ENCODE assay signal across 14 cellular contexts in the genomic region with DNA sequence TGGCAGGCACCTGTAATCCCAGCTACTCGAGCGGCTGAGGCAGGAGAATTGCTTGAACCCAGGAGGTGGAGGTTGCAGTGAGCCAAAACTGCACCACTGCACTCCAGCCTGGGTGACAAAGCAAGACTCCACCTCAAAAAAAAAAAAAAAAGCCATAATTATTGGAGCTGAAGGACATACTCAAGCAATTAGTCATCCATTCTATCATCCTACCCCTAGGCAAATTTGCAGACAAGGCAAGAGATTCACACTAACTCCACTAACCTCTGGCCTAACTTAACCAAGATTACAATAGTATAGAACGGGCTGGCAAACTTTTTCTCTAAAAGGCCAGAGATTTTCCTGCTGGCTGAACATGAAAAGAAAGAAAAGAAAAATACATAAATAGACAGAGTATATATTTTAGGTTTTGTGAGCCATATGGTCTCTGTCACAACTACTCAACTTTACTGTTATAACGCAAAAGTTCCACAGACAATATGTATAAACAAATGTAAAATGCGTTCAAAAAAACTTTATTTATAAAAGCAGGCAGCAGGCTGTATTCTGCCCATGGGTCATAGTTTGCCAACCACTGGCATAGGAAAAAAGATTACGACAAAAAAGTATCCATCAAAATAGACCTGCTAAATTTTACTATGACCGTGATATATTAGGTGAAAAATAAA. TPM values are rescaled to one million over a fixed set of nuclear protein-coding genes. Genes with fewer than 3 reads are reported as not detected.
A peak's percentile ranks its signal among the peaks of the same experiment; 100 is the strongest.
DNase-seq lines count a peak whose midpoint lies in the region; ATAC-seq and TF ChIP-seq lines count a peak whose summit lies in the region.
"Had no signal": no experiment of that assay in that cellular context is flagged by ENCODE, and none has a peak within 500 bp of the region (broad histone marks: within the 10 kb centered on the region; RNA-seq: fewer than 3 reads in every experiment).

No MANE protein-coding gene starts in this region.

- in situ Hi-C loops in ACHN (cut with HindIII; ENCODE audit: low pct_ligation_motif_present, low pct_unique_long_range_greater_than_20kb, low sequenced_read_pairs) = loop anchor here (25.0 kb wide), 1 partner anchor 196 kb away; no protein-coding TSS in a partner anchor

- no peak overlapping the region for H3K27ac ChIP-seq in coronary artery
- H3K27ac ChIP-seq: pancreas had no signal

- no peak overlapping the region for H3K9ac ChIP-seq in adipocyte (ENCODE audit: low read length)

- no peak overlapping the region for H3K27ac Mint-ChIP-seq in activated T-helper 2 cell treated with anti-CD3 and anti-CD28 coated beads, Interferon-gamma antibody, Interleukin-2, Interleukin-4, amounts not matched to agents 10 μg/mL and 5 μg/mL and 100 μg/mL, durations not matched to agents 14 hours and 24 hours and 36 hours

- TF ChIP-seq CTCF in coronary artery (IDR thresholded peaks at IDR 0.05) = no peak

- peak; percentile 79 for DNase-seq in ACHN
- DNase-seq in HS-5 (ENCODE audit: low read depth) = peak; percentile 66
- DNase-seq in adipocyte (ENCODE audit: low read depth) = peak; percentile 68
- peak; percentile 91 for DNase-seq in foreskin melanocyte
- DNase-seq in coronary artery (ENCODE audit: low spot score) = no peak
- DNase-seq in activated T-helper 2 cell treated with anti-CD3 and anti-CD28 coated beads, Interferon-gamma antibody, Interleukin-2, Interleukin-4, amounts not matched to agents 10 μg/mL and 5 μg/mL and 100 μg/mL, durations not matched to agents 14 hours and 24 hours and 36 hours (ENCODE audit: low spot score) = no peak
- DNase-seq in 8988T = no peak
- DNase-seq: activated gamma-delta T cell; BE2C; effector memory CD4-positive, alpha-beta T cell; NCI-H1930; pancreas; substantia nigra had no signal

- peaks cover 2% of the 10 kb centered on the region for H3K9me3 Mint-ChIP-seq in activated T-helper 2 cell treated with anti-CD3 and anti-CD28 coated beads, Interferon-gamma antibody, Interleukin-2, Interleukin-4, amounts not matched to agents 10 μg/mL and 5 μg/mL and 100 μg/mL, durations not matched to agents 14 hours and 24 hours and 36 hours

- intact Hi-C loops in activated T-helper 2 cell treated with anti-CD3 and anti-CD28 coated beads, Interferon-gamma antibody, Interleukin-2, Interleukin-4, amounts not matched to agents 10 μg/mL and 5 μg/mL and 100 μg/mL, durations not matched to agents 14 hours and 24 hours and 36 hours (cut with micrococcal nuclease) = no loop called here

- H3K4me1 Mint-ChIP-seq in activated T-helper 2 cell treated with anti-CD3 and anti-CD28 coated beads, Interferon-gamma antibody, Interleukin-2, Interleukin-4, amounts not matched to agents 10 μg/mL and 5 μg/mL and 100 μg/mL, durations not matched to agents 14 hours and 24 hours and 36 hours (ENCODE audit: low read depth) = no peaks in the 10 kb centered on the region

- no peaks in the 10 kb centered on the region for H3K27me3 ChIP-seq in adipocyte (replicated peaks; ENCODE audit: control insufficient read depth, insufficient read depth, low read length)
- H3K27me3 ChIP-seq: BE2C, pancreas had no signal

- no peak overlapping the region for H3K4me3 Mint-ChIP-seq in activated T-helper 2 cell treated with anti-CD3 and anti-CD28 coated beads, Interferon-gamma antibody, Interleukin-2, Interleukin-4, amounts not matched to agents 10 μg/mL and 5 μg/mL and 100 μg/mL, durations not matched to agents 14 hours and 24 hours and 36 hours (ENCODE audit: low read depth)

- H3K9me3 ChIP-seq in adipocyte (ENCODE audit: control insufficient read depth, low read length) = no peaks in the 10 kb centered on the region
- H3K9me3 ChIP-seq: BE2C, pancreas had no signal

- H3K4me1 ChIP-seq in adipocyte (ENCODE audit: control insufficient read depth, insufficient read depth, low read length) = peaks cover 11% of the 10 kb centered on the region
- H3K4me1 ChIP-seq: BE2C, pancreas had no signal

- H3K27me3 Mint-ChIP-seq in activated T-helper 2 cell treated with anti-CD3 and anti-CD28 coated beads, Interferon-gamma antibody, Interleukin-2, Interleukin-4, amounts not matched to agents 10 μg/mL and 5 μg/mL and 100 μg/mL, durations not matched to agents 14 hours and 24 hours and 36 hours (ENCODE audit: low read depth) = no peaks in the 10 kb centered on the region

- H3K4me3 ChIP-seq in adipocyte (ENCODE audit: low read length) (no peak overlapping the region), coronary artery (no peak overlapping the region)
- H3K4me3 ChIP-seq: pancreas had no signal

- ATAC-seq in GM21423 (IDR thresholded peaks at IDR 0.05; ENCODE audit: unreplicated experiment) = no peak
- ATAC-seq: pancreas had no signal

- H3K36me3 ChIP-seq in adipocyte (ENCODE audit: control insufficient read depth, insufficient read depth, low read length, severe bottlenecking) = no peaks in the 10 kb centered on the region
- H3K36me3 ChIP-seq: BE2C, pancreas had no signal

- H3K36me3 Mint-ChIP-seq in activated T-helper 2 cell treated with anti-CD3 and anti-CD28 coated beads, Interferon-gamma antibody, Interleukin-2, Interleukin-4, amounts not matched to agents 10 μg/mL and 5 μg/mL and 100 μg/mL, durations not matched to agents 14 hours and 24 hours and 36 hours (ENCODE audit: low read depth) = peaks cover 18% of the 10 kb centered on the region

RNA-seq across cellular contexts. Expression of gene BRIP1, which starts 29.7 kb away (rescaled TPM):
- 16.4 and 16.9 TPM in 2 replicates for total RNA-seq in activated T-helper 2 cell treated with anti-CD3 and anti-CD28 coated beads, Interferon-gamma antibody, Interleukin-2, Interleukin-4, amounts not matched to agents 10 μg/mL and 5 μg/mL and 100 μg/mL, durations not matched to agents 14 hours and 24 hours and 36 hours

Comparison
In these comparisons a context has a peak if more than half of its experiments do, and no peak if none do; other contexts are left out.
1. DNase-seq: peak in ACHN (single experiment), HS-5 (single experiment), adipocyte (single experiment) and foreskin melanocyte (single experiment); none in coronary artery (single experiment), activated T-helper 2 cell treated with anti-CD3 and anti-CD28 coated beads, Interferon-gamma antibody, Interleukin-2, Interleukin-4, amounts not matched to agents 10 μg/mL and 5 μg/mL and 100 μg/mL, durations not matched to agents 14 hours and 24 hours and 36 hours (single experiment) and 8988T (single experiment).